ENCODE assay signal across 13 cellular contexts in the genomic region with DNA sequence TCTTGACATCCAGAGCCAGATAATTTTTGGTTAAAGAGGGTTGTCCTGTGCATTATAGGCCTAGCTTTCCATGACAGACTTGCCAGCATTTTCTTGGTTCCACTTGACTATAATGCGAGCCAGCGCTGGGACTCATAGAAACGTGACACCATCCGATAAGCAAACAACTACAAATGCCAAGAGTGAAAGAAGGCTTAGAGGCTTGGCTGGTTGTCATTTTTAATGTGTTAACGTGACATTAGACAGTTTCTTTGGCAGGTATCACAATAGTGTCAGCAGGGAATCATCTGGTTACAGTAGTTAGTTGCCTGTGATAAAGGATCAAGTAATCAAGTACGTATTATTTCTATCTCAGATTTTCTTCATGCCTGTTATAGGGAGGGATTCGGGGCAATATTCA. TPM values are rescaled to one million over a fixed set of nuclear protein-coding genes. Genes with fewer than 3 reads are reported as not detected.
DNase-seq lines count a peak whose midpoint lies in the region; TF ChIP-seq lines count a peak whose summit lies in the region.
"Had no signal": no experiment of that assay in that cellular context is flagged by ENCODE, and none has a peak within 500 bp of the region (broad histone marks: within the 10 kb centered on the region; RNA-seq: fewer than 3 reads in every experiment).

No MANE protein-coding gene starts in this region.

- peaks cover 29% of the 10 kb centered on the region for H3K4me1 Mint-ChIP-seq in brain
- H3K4me1 Mint-ChIP-seq in HFFc6 (ENCODE audit: low read depth), result no peaks in the 10 kb centered on the region

- DNase-seq in NCI-H1092 (lab: John Stamatoyannopoulos, UW), result peak; percentile 52
- DNase-seq in NCI-H2196 (lab: John Stamatoyannopoulos, UW; ENCODE audit: unreplicated experiment), result peak; percentile 87
- no peak for DNase-seq in erythroblast (lab: John Stamatoyannopoulos, UW)
- DNase-seq in ascending aorta (ENCODE audit: low spot score in 2 of 2), result no peak
- DNase-seq in HFFc6, result no peak
- DNase-seq: activated CD4-positive, alpha-beta T cell treated with anti-CD3 and anti-CD28 coated beads, Interleukin-2, amount 50 U/mL, for 4 hours; activated T-cell treated with anti-CD3 and anti-CD28 coated beads, Interleukin-2, amount 50 U/mL, for 72 hours; adrenal gland had no signal

- peak overlapping the region in 2 of 5 experiments; percentile 6 to 41 for H3K4me3 Mint-ChIP-seq in brain
- no peak overlapping the region for H3K4me3 Mint-ChIP-seq in HFFc6
- H3K4me3 Mint-ChIP-seq: activated T-cell treated with anti-CD3 and anti-CD28 coated beads, Interleukin-2, amount 50 U/mL, for 72 hours had no signal

- no peak for TF ChIP-seq POLR2A in erythroblast (IDR thresholded peaks at IDR 0.05; ENCODE audit: low read length)

- no peaks in the 10 kb centered on the region for H3K27me3 Mint-ChIP-seq in brain
- H3K27me3 Mint-ChIP-seq in HFFc6 (ENCODE audit: insufficient read depth), result peaks cover 45% of the 10 kb centered on the region

- peak overlapping the region; percentile 3 for H3K27ac ChIP-seq in skeletal muscle tissue (ENCODE audit: low read depth, low read length)
- H3K27ac ChIP-seq in ascending aorta, result no peak overlapping the region
- H3K27ac ChIP-seq: adrenal gland; BLaER1 treated with 17β-estradiol and CSF1 and Interleukin-3, amounts not matched to agents 10 nM and 100 nM had no signal

- H3K36me3 Mint-ChIP-seq in brain (no peaks in the 10 kb centered on the region), HFFc6 (ENCODE audit: low read depth) (no peaks in the 10 kb centered on the region)

- H3K9me3 Mint-ChIP-seq in brain, result peaks cover 0 to 2% (median 0%) of the 10 kb centered on the region in 5 experiments
- no peaks in the 10 kb centered on the region for H3K9me3 Mint-ChIP-seq in HFFc6
- H3K9me3 Mint-ChIP-seq: activated T-cell treated with anti-CD3 and anti-CD28 coated beads, Interleukin-2, amount 50 U/mL, for 72 hours had no signal

- H3K4me1 ChIP-seq in skeletal muscle tissue (ENCODE audit: control insufficient read depth in 3 of 3, insufficient read depth in 3 of 3, low read length in 3 of 3), result peaks cover 9 to 18% (median 14%) of the 10 kb centered on the region in 3 donors
- no peaks in the 10 kb centered on the region for H3K4me1 ChIP-seq in ascending aorta
- H3K4me1 ChIP-seq: adrenal gland; BLaER1 treated with 17β-estradiol and CSF1 and Interleukin-3, amounts not matched to agents 10 nM and 100 nM; HAP-1 had no signal

- H3K9ac ChIP-seq in skeletal muscle tissue (ENCODE audit: low read depth in 1 of 3, low read length in 3 of 3), result no peak overlapping the region
- H3K9ac ChIP-seq: BLaER1 treated with 17β-estradiol and CSF1 and Interleukin-3, amounts not matched to agents 10 nM and 100 nM had no signal

- H3K36me3 ChIP-seq in skeletal muscle tissue (ENCODE audit: control insufficient read depth in 3 of 3, insufficient read depth in 3 of 3, low read length in 3 of 3) (no peaks in the 10 kb centered on the region), ascending aorta (no peaks in the 10 kb centered on the region)
- H3K36me3 ChIP-seq: adrenal gland; BLaER1 treated with 17β-estradiol and CSF1 and Interleukin-3, amounts not matched to agents 10 nM and 100 nM; HAP-1 had no signal

- H3K27me3 ChIP-seq in skeletal muscle tissue (ENCODE audit: control insufficient read depth in 3 of 3, insufficient read depth in 3 of 3, low read length in 3 of 3) (no peaks in the 10 kb centered on the region), ascending aorta (no peaks in the 10 kb centered on the region)
- H3K27me3 ChIP-seq: adrenal gland; BLaER1 treated with 17β-estradiol and CSF1 and Interleukin-3, amounts not matched to agents 10 nM and 100 nM had no signal

- peak overlapping the region in 4 of 5 experiments; percentile 23 to 75 (median 48) for H3K27ac Mint-ChIP-seq in brain
- H3K27ac Mint-ChIP-seq in HFFc6, result no peak overlapping the region
- H3K27ac Mint-ChIP-seq: activated T-cell treated with anti-CD3 and anti-CD28 coated beads, Interleukin-2, amount 50 U/mL, for 72 hours had no signal

- intact Hi-C loops in ascending aorta (cut with DNase I), result no loop called here

- H3K9me3 ChIP-seq in skeletal muscle tissue (ENCODE audit: control insufficient read depth in 3 of 3, low read length in 3 of 3) (no peaks in the 10 kb centered on the region), ascending aorta (no peaks in the 10 kb centered on the region)
- H3K9me3 ChIP-seq: adrenal gland; BLaER1 treated with 17β-estradiol and CSF1 and Interleukin-3, amounts not matched to agents 10 nM and 100 nM; HAP-1 had no signal

- no peak for TF ChIP-seq CTCF in brain (conservative IDR thresholded peaks at IDR 0.05)
- TF ChIP-seq CTCF in ascending aorta (IDR thresholded peaks at IDR 0.05), result no peak
- no peak for TF ChIP-seq CTCF in HFFc6 (IDR thresholded peaks at IDR 0.05)

- H3K4me3 ChIP-seq in skeletal muscle tissue (ENCODE audit: low read length in 3 of 3) (no peak overlapping the region), ascending aorta (no peak overlapping the region)
- H3K4me3 ChIP-seq: adrenal gland; BLaER1 treated with 17β-estradiol and CSF1 and Interleukin-3, amounts not matched to agents 10 nM and 100 nM; HAP-1 had no signal

RNA-seq across cellular contexts. Expression of gene LIFR, which starts 20.0 kb away (rescaled TPM):
- 7.6 TPM for polyA plus RNA-seq in brain (ENCODE audit: insufficient read depth, low read depth, low replicate concordance)
- 101 TPM for total RNA-seq in skeletal muscle tissue
- 116 TPM for total RNA-seq in ascending aorta
- total RNA-seq in HFFc6 (2021; fragmentation: NEBNext Ultra II Directional; extraction: Animal tissue kit (Norgen Biotek cat#: 25700)), result 1 to 10 TPM; 4.7 to 7.1 (median 5.4) TPM
- total RNA-seq: OCI-LY7 had no signal

Comparison
In these comparisons a context has a peak if more than half of its experiments do, and no peak if none do; other contexts are left out.
1. DNase-seq: peak in NCI-H1092 (single experiment) and NCI-H2196 (single experiment); none in erythroblast (0 of 2), ascending aorta (0 of 2) and HFFc6 (single experiment).
2. RNA of gene LIFR, which starts 20.0 kb away (total RNA-seq): 116 TPM in ascending aorta (single experiment) and 101 TPM in skeletal muscle tissue (single experiment); 4.7 to 7.1 TPM in HFFc6; every median in the first group is over 10 times any median in the second.